Comparison of ENCODE assay signal across 1 cellular context in genomic region chr17:28967240-28968135, GRCh38.
TF ChIP-seq lines count a peak whose summit lies in the region.

No MANE protein-coding gene starts in this region.

TF ChIP-seq in K562, 482 proteins besides CTCF, POLR2A, EP300 and RAD21:
- peak; percentile 19; the same call in 1 of the 2 replicates for TF ChIP-seq NR2C1 (IDR thresholded peaks at IDR 0.05)
- no peak for TF ChIP-seq NR2C1 (tag; IDR thresholded peaks at IDR 0.05)
- TF ChIP-seq ZBTB2 (IDR thresholded peaks at IDR 0.05) = no peak
- no peak for TF ChIP-seq NFE2 (IDR thresholded peaks at IDR 0.05; ENCODE audit: low read depth)
- TF ChIP-seq RFX1 (IDR thresholded peaks at IDR 0.05) = peak; percentile 89
- no peak for TF ChIP-seq ZSCAN32 (CRISPR knock-in tag; IDR thresholded peaks at IDR 0.05)
- no peak for TF ChIP-seq TRIM25 (IDR thresholded peaks at IDR 0.05; ENCODE audit: borderline replicate concordance)
